Comparison of ENCODE assay signal across 7 cellular contexts in genomic region chr5:137328991-137329390, GRCh38.
"Had no signal": no experiment of that assay in that cellular context is flagged by ENCODE, and none has a peak within 500 bp of the region (broad histone marks: within the 10 kb centered on the region; RNA-seq: fewer than 3 reads in every experiment).

No MANE protein-coding gene starts in this region.

- H3K4me2 ChIP-seq: KMS-11 had no signal

- H3K4me1 ChIP-seq: HAP-1 had no signal

- H2AFZ ChIP-seq: GM23248 had no signal

- H3K27ac ChIP-seq: GM23248, KMS-11 had no signal

- H3K36me3 ChIP-seq: HAP-1 had no signal

- H3K9ac ChIP-seq: GM23248, KMS-11 had no signal

- H3K4me3 ChIP-seq: GM23248, HAP-1 had no signal

- H3K9me3 ChIP-seq: HAP-1 had no signal

- ATAC-seq: HCT116 had no signal

- DNase-seq: GM23248, H7, HFFc6, KBM-7 had no signal
